Comparison of ENCODE assay signal across 2 cellular contexts in the genomic region with DNA sequence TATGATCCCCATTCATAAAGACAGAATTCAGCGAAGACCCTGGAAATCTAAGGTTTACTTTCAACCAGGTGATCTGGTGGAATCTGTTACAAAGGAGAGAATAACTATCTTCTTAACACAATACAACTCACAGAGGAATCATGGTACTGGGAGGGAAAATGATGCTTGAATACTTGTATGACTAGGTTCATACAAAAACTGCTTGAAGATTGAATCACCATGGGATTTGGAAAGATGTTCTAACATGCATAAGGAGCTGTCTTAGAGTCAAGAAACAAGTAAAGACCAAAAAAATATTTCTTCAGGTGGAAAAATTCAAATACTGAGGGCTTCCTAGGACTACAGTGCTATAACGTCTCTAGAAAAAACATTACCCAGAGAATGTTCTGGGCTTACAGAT.
TF ChIP-seq lines count a peak whose summit lies in the region.

No MANE protein-coding gene starts in this region.

TF ChIP-seq in SK-N-SH, 30 proteins besides CTCF, POLR2A, EP300 and RAD21 (continued from another document):
- TF ChIP-seq USF1 (IDR thresholded peaks at IDR 0.05; ENCODE audit: borderline replicate concordance, low read depth) (no peak), PBX3 (IDR thresholded peaks at IDR 0.05) (no peak), SIN3A (IDR thresholded peaks at IDR 0.05; ENCODE audit: borderline replicate concordance, low read depth, low read length) (no peak), TAF1 (IDR thresholded peaks at IDR 0.05; ENCODE audit: borderline replicate concordance, low read depth, low read length) (no peak), EZH2phosphoT487 (IDR thresholded peaks at IDR 0.05; ENCODE audit: borderline replicate concordance, low read depth) (no peak), SMC3 (IDR thresholded peaks at IDR 0.05; ENCODE audit: low read depth, low read length) (no peak), CHD2 (IDR thresholded peaks at IDR 0.05; ENCODE audit: low read length, partially characterized antibody) (no peak), TEAD4 (IDR thresholded peaks at IDR 0.05; ENCODE audit: borderline replicate concordance, insufficient read depth) (no peak), YY1 (IDR thresholded peaks at IDR 0.05; ENCODE audit: low read depth) (no peak), MXI1 (IDR thresholded peaks at IDR 0.05; ENCODE audit: low read depth, low read length) (no peak), RCOR1 (IDR thresholded peaks at IDR 0.05; ENCODE audit: low read length) (no peak), IRF3 (IDR thresholded peaks at IDR 0.05; ENCODE audit: low read depth, low read length) (no peak)
- TF ChIP-seq, protein P1, sequence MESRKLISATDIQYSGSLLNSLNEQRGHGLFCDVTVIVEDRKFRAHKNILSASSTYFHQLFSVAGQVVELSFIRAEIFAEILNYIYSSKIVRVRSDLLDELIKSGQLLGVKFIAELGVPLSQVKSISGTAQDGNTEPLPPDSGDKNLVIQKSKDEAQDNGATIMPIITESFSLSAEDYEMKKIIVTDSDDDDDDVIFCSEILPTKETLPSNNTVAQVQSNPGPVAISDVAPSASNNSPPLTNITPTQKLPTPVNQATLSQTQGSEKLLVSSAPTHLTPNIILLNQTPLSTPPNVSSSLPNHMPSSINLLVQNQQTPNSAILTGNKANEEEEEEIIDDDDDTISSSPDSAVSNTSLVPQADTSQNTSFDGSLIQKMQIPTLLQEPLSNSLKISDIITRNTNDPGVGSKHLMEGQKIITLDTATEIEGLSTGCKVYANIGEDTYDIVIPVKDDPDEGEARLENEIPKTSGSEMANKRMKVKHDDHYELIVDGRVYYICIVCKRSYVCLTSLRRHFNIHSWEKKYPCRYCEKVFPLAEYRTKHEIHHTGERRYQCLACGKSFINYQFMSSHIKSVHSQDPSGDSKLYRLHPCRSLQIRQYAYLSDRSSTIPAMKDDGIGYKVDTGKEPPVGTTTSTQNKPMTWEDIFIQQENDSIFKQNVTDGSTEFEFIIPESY (IDR thresholded peaks at IDR 0.05; ENCODE audit: borderline replicate concordance, low read depth): no peak

TF ChIP-seq in SK-N-SH treated with all-trans-retinoic acid at 6 μM for 48 hours, 23 proteins besides CTCF, POLR2A, EP300 and RAD21 (continued from another document):
- TF ChIP-seq TSHZ2 (CRISPR knock-in tag; IDR thresholded peaks at IDR 0.05): no peak
- no peak for TF ChIP-seq RARB (CRISPR knock-in tag; IDR thresholded peaks at IDR 0.05)
- no peak for TF ChIP-seq PPARA (CRISPR knock-in tag; IDR thresholded peaks at IDR 0.05; ENCODE audit: borderline replicate concordance)
